ENCODE assay signal across 7 cellular contexts in genomic region chr12:26400627-26401026, GRCh38.
"Had no signal": no experiment of that assay in that cellular context is flagged by ENCODE, and none has a peak within 500 bp of the region (broad histone marks: within the 10 kb centered on the region; RNA-seq: fewer than 3 reads in every experiment).

No MANE protein-coding gene starts in this region.

- FAIRE-seq: GM12878, GM12891, GM12892, GM18507, GM19239 had no signal

- H3K4me3 ChIP-seq: GM12878 had no signal

- DNase-seq: GDM1, GF-D8 had no signal

- ATAC-seq: GM12878 had no signal
